In the genomic region with DNA sequence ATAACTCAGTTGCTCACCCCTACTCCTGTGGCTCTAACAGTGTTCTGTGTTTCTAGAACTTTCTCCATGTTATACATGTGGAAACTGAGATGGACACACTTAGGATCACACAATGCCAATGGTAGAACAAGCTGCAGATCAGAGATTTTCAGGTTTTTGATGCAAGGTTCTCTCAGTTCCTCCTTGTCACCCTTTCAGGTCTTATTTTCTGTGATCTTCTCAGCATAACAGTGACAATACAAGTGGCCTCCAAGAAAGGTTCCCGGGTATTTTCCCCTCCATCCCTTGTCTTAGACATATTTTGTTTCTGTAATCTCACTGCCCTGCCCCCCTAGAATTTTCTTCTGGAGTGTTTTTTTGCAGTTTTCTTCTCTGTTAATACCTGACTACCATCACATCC, we compare ENCODE assay signal across 14 cellular contexts. TPM values are rescaled to one million over a fixed set of nuclear protein-coding genes. Genes with fewer than 3 reads are reported as not detected.
DNase-seq lines count a peak whose midpoint lies in the region; ATAC-seq and TF ChIP-seq lines count a peak whose summit lies in the region.
"Had no signal": no experiment of that assay in that cellular context is flagged by ENCODE, and none has a peak within 500 bp of the region (broad histone marks: within the 10 kb centered on the region; RNA-seq: fewer than 3 reads in every experiment).

No MANE protein-coding gene starts in this region.

- no peak overlapping the region for H3K9ac ChIP-seq in PC-3 (ENCODE audit: low read length)

- H3K9me3 ChIP-seq in neutrophil (no peaks in the 10 kb centered on the region), PC-3 (ENCODE audit: low read length) (no peaks in the 10 kb centered on the region)

- H3K27ac ChIP-seq in neutrophil: peak overlapping the region; percentile 88
- no peak overlapping the region for H3K27ac ChIP-seq in PC-3 (ENCODE audit: low read length)

- no peaks in the 10 kb centered on the region for H3K9me2 ChIP-seq in PC-3 (replicated peaks; ENCODE audit: low read length)

- no peak overlapping the region for H3K4me3 Mint-ChIP-seq in HFFc6
- H3K4me3 Mint-ChIP-seq: endodermal cell had no signal

- H3K36me3 ChIP-seq in neutrophil: no peaks in the 10 kb centered on the region
- no peaks in the 10 kb centered on the region for H3K36me3 ChIP-seq in PC-3 (ENCODE audit: low read depth, low read length)

- no peak for TF ChIP-seq CTCF in neutrophil (IDR thresholded peaks at IDR 0.05)
- TF ChIP-seq CTCF in PC-3 (conservative IDR thresholded peaks at IDR 0.05; ENCODE audit: low read depth, low read length): no peak
- TF ChIP-seq CTCF in HFFc6 (IDR thresholded peaks at IDR 0.05): no peak

- H3K27ac Mint-ChIP-seq in HFFc6: no peak overlapping the region
- H3K27ac Mint-ChIP-seq: endodermal cell had no signal

- ATAC-seq in GM18870 (IDR thresholded peaks at IDR 0.05; ENCODE audit: unreplicated experiment) (peak; percentile 43), GM21723 (IDR thresholded peaks at IDR 0.05; ENCODE audit: unreplicated experiment) (peak; percentile 50), HG03280 (IDR thresholded peaks at IDR 0.05; ENCODE audit: unreplicated experiment) (peak; percentile 43), PC-3 (no peak), GM19328 (IDR thresholded peaks at IDR 0.05; ENCODE audit: unreplicated experiment) (no peak)

- H3K9me3 Mint-ChIP-seq in HFFc6: no peaks in the 10 kb centered on the region
- H3K9me3 Mint-ChIP-seq: endodermal cell had no signal

- H3K27me3 ChIP-seq in neutrophil (no peaks in the 10 kb centered on the region), PC-3 (ENCODE audit: low read length) (no peaks in the 10 kb centered on the region)

- peaks cover 57 to 73% of the 10 kb centered on the region in 2 experiments for H3K4me1 ChIP-seq in neutrophil (ENCODE audit: control insufficient read depth in 1 of 2, insufficient read depth in 1 of 2, low read depth in 1 of 2, low read length in 1 of 2)
- no peaks in the 10 kb centered on the region for H3K4me1 ChIP-seq in PC-3 (ENCODE audit: insufficient read depth, low read length)

- BruUV-seq in PC-3 (replicated peaks; lab: Mats Ljungman, UMichigan): no TSS peak

- no peaks in the 10 kb centered on the region for H4K20me1 ChIP-seq in PC-3 (ENCODE audit: low read length)

- no peak overlapping the region for H2AFZ ChIP-seq in PC-3 (ENCODE audit: low read length)

- CTCF ChIA-PET in PC-3 (lab: Charles Lee): no interaction called here

- H3F3A ChIP-seq in PC-3 (ENCODE audit: low read length, unreplicated experiment): no peaks in the 10 kb centered on the region

- POLR2A ChIA-PET in PC-3 (lab: Charles Lee; ENCODE audit: unreplicated experiment): no interaction called here

- H3K4me3 ChIP-seq in neutrophil (ENCODE audit: low read depth in 1 of 2, low read length in 1 of 2): no peak overlapping the region
- H3K4me3 ChIP-seq in PC-3 (ENCODE audit: low read length): no peak overlapping the region

- H3K4me1 Mint-ChIP-seq in HFFc6 (ENCODE audit: low read depth): peaks cover 58% of the 10 kb centered on the region

- H3K36me3 Mint-ChIP-seq in HFFc6 (ENCODE audit: low read depth): no peaks in the 10 kb centered on the region

- H3K79me2 ChIP-seq in PC-3 (ENCODE audit: low read length): 0 out of 2 replicates have a peak, but pooled peaks cover 4% of the 10 kb centered on the region

- H3K4me2 ChIP-seq in PC-3 (ENCODE audit: low read length): no peak overlapping the region

- intact Hi-C loops in PC-3 (cut with micrococcal nuclease): loop anchor here (5.0 kb wide), 1 partner anchor 165 kb away; no protein-coding TSS in a partner anchor

- no peak for DNase-seq in middle frontal gyrus (ENCODE audit: extremely low spot score, low spot score)
- no peak for DNase-seq in PC-3
- no peak for DNase-seq in HFFc6
- DNase-seq: activated CD8-positive, alpha-beta memory T cell treated with anti-CD3 and anti-CD28 coated beads, Interleukin-2, amount 50 U/mL, for 48 hours; endodermal cell; head of caudate nucleus; mesenchymal stem cell; NCI-H1092; T1000 had no signal

- H3K27me3 Mint-ChIP-seq in HFFc6 (ENCODE audit: insufficient read depth): no peaks in the 10 kb centered on the region; the same call in 1 of the 2 replicates

RNA-seq across cellular contexts. Expression of a gene that starts 6.2 kb away (rescaled TPM):
- total RNA-seq in PC-3 (2014; rRNA removed): 32.7 and 33.8 TPM in 2 replicates
- 100 to 1,000 TPM; 104 to 129 (median 113) TPM for total RNA-seq in HFFc6 (2021; fragmentation: NEBNext Ultra II Directional; extraction: Animal tissue kit (Norgen Biotek cat#: 25700))

Comparison
In these comparisons a context has a peak if more than half of its experiments do, and no peak if none do; other contexts are left out.
1. ATAC-seq: peak in GM18870 (single experiment), GM21723 (single experiment) and HG03280 (single experiment); none in PC-3 (single experiment) and GM19328 (single experiment).